Comparison of ENCODE assay signal across 8 cellular contexts in the genomic region with DNA sequence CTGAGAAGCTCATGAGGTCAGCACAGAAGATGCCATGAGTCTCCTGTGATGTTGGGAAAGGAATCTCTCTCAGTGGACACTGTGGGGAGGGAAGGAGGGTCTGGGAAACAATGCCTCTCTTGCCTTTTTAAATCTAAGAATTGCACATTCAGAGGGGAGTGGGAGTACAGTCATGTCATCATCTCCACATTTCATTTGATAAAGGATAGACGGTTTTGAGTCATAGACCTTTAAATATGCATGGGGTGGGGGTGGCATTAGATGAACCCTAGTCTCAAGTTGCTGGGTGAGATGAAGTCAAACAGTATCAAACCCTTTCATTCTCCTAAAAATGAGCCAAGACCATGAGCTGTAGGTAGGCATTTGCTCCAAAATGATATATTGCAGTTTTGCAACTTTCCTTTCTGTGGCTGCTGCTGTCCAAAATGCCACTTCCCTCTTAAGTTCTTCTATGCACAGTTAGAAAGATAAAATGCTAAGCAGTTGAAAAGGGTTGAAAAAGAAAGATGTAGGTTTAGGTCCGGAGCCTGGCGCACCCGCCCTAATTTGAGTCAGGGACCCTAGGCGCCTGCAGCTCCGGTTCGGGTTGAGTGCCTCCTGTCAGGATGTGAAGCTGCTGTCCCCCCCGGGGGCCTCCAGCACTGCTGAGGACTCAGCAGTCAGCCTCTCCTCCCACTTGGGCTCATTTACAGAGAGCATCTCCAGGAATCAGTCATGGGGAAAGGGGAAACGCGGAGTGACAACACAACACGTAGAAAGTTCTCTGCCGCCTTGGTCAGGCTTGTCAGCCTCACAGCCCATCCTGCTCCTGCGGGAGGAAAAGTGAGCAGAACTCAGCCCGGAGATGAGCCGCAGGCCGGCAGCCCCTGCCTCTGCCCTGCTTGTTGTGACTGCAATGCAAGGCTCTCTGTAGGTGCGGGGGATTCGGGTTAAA.
DNase-seq lines count a peak whose midpoint lies in the region; ATAC-seq, FAIRE-seq and TF ChIP-seq lines count a peak whose summit lies in the region.

No MANE protein-coding gene starts in this region.

- H3K36me3 Mint-ChIP-seq in type B pancreatic cell, result no peaks in the 10 kb centered on the region

- H3K9me3 ChIP-seq in keratinocyte (ENCODE audit: control insufficient read depth, low read depth, low read length), result no peaks in the 10 kb centered on the region

- no peak overlapping the region for H3K27ac Mint-ChIP-seq in type B pancreatic cell

- no peaks in the 10 kb centered on the region for H3K27me3 ChIP-seq in keratinocyte (ENCODE audit: control insufficient read depth, extremely low read depth, insufficient read depth, low read length)

- no peak overlapping the region for H2AFZ ChIP-seq in keratinocyte (ENCODE audit: control insufficient read depth, low read length)

- peaks cover 14% of the 10 kb centered on the region for H3K4me1 Mint-ChIP-seq in type B pancreatic cell (ENCODE audit: unreplicated experiment)

- no peak overlapping the region for H3K4me3 ChIP-seq in keratinocyte (ENCODE audit: control insufficient read depth in 2 of 3, extremely low read depth in 1 of 3, insufficient read depth in 2 of 3, low read depth in 1 of 3, low read length in 3 of 3)

- no peak overlapping the region for H3K27ac ChIP-seq in keratinocyte (ENCODE audit: control insufficient read depth, insufficient read depth, low read length)

- DNase-seq in NOMO-1 treated with dmso at 0.1 percent for 144 hours (lab: John Stamatoyannopoulos, UW; ENCODE audit: unreplicated experiment) (peak; percentile 42), keratinocyte (ENCODE audit: low read depth, low spot score) (no peak), type B pancreatic cell (ENCODE audit: extremely low spot score, unreplicated experiment) (no peak), NCI-H2227 (lab: John Stamatoyannopoulos, UW; ENCODE audit: unreplicated experiment) (no peak)
- DNase-seq in activated effector memory CD4-positive, alpha-beta T cell treated with Interleukin-2 at 50 U/mL for 16 hours, result peak; percentile 31
- DNase-seq in stimulated activated CD4-positive, alpha-beta T cell treated with anti-CD3 and anti-CD28 coated beads, TNF-alpha, amount 100 ng/mL, for 48 hours (ENCODE audit: low read depth in 3 of 3), result peak; percentile 17 to 47 (median 41)

- peak overlapping the region; percentile 73 for H3K4me2 ChIP-seq in keratinocyte (ENCODE audit: control insufficient read depth, extremely low read depth, insufficient read depth, low read depth, low read length)

- no peaks in the 10 kb centered on the region for H3K79me2 ChIP-seq in keratinocyte (ENCODE audit: control insufficient read depth, insufficient read depth, low read length)

- H3K9ac ChIP-seq in keratinocyte (ENCODE audit: control insufficient read depth, extremely low read depth, insufficient read depth, low read length), result no peak overlapping the region

- H3K9me3 Mint-ChIP-seq in type B pancreatic cell, result no peaks in the 10 kb centered on the region

- no peak overlapping the region for H3K4me3 Mint-ChIP-seq in type B pancreatic cell

- no peak for TF ChIP-seq CTCF in keratinocyte (optimal IDR thresholded peaks at IDR 0.05 in 1 of 3, IDR thresholded peaks at IDR 0.05 in 1 of 3, conservative IDR thresholded peaks at IDR 0.05 in 1 of 3; ENCODE audit: extremely low read depth in 1 of 3, insufficient read depth in 2 of 3, low read length in 3 of 3)
- TF ChIP-seq CTCF in type B pancreatic cell (conservative IDR thresholded peaks at IDR 0.05), result no peak

- no peaks in the 10 kb centered on the region for H4K20me1 ChIP-seq in keratinocyte (ENCODE audit: control insufficient read depth, extremely low read depth, insufficient read depth, low read length)

- H3K9me1 ChIP-seq in keratinocyte (ENCODE audit: control insufficient read depth, extremely low read depth, insufficient read depth, low read length), result no peaks in the 10 kb centered on the region

- ATAC-seq in GM19452 (IDR thresholded peaks at IDR 0.05; ENCODE audit: unreplicated experiment) (peak; percentile 43), HG03108 (IDR thresholded peaks at IDR 0.05; ENCODE audit: unreplicated experiment) (no peak)

- H3K4me1 ChIP-seq in keratinocyte (ENCODE audit: control insufficient read depth, extremely low read depth, insufficient read depth, low read length), result peaks cover 3% of the 10 kb centered on the region

- dilution Hi-C loops in keratinocyte (cut with MboI; ENCODE audit: extremely low pct_ligation_motif_present, low sequenced_read_pairs), result no loop called here

- no peaks in the 10 kb centered on the region for H3K36me3 ChIP-seq in keratinocyte (ENCODE audit: control insufficient read depth in 2 of 2, extremely low read depth in 1 of 2, insufficient read depth in 2 of 2, low read length in 2 of 2)

- no peak for FAIRE-seq in keratinocyte (lab: Jason Lieb, UNC)

- H3K27me3 Mint-ChIP-seq in type B pancreatic cell, result peaks cover 25% of the 10 kb centered on the region

Comparison
In these comparisons a context has a peak if more than half of its experiments do, and no peak if none do; other contexts are left out.
1. DNase-seq: peak in NOMO-1 treated with dmso at 0.1 percent for 144 hours (single experiment), activated effector memory CD4-positive, alpha-beta T cell treated with Interleukin-2 at 50 U/mL for 16 hours (single experiment) and stimulated activated CD4-positive, alpha-beta T cell treated with anti-CD3 and anti-CD28 coated beads, TNF-alpha, amount 100 ng/mL, for 48 hours (3 of 3); none in keratinocyte (single experiment), type B pancreatic cell (single experiment) and NCI-H2227 (single experiment).